8 cellular contexts compared by ENCODE assay signal in the genomic region with DNA sequence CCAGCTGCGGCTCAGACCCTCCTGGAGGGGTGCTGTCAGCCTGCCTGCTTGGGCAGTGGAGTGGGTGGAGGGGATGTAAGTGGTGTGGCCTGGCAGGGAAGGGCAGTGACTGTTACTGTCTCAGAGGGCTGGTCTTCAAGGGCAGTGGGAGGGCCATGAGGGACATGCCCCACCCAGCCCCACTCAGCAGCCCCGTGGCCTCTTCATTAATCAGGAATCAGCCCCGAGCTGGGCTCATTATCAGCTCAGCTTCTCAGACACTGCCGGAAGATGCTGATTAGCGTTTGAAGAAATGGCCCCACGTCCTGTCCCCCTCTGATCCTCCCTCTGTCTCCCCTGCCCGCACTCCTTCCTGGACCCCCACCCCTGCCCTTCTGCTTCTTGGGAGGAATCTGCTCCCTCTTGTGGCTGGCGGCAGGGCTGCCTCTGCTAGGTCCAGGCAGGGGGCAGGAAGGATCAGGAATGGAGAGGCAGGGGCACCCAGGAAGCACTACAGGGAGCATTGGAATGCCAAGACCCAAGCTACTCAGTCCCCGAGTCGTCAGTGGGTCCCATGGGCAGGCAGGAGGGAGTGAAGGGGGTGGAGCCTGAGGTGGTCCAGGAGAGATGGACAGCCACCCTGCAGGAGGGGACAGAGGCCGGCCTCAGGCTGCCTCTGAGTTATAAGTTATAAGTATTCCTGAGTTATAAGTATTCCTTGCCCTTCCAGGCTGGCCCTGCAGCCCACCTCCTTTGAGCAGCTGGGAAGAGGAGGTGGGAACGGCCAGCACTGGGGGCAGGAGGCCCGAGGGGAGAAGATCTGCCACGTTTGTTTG.
DNase-seq lines count a peak whose midpoint lies in the region; ATAC-seq and TF ChIP-seq lines count a peak whose summit lies in the region.

No MANE protein-coding gene starts in this region.

- no peaks in the 10 kb centered on the region for H3K4me1 ChIP-seq in MM.1S (ENCODE audit: low read length)

- DNase-seq in NCI-H2171 treated with DMSO at 0.1 percent for 48 hours (lab: John Stamatoyannopoulos, UW) (peak; percentile 44), NCI-H2171 (lab: John Stamatoyannopoulos, UW) (no peak), MM.1S (no peak), astrocyte of the hippocampus (ENCODE audit: low read depth, low spot score) (peak; percentile 80), kidney glomerular epithelial cell (lab: John Stamatoyannopoulos, UW) (peak; percentile 32), cerebellar nuclear complex (lab: John Stamatoyannopoulos, UW) (no peak)
- no peak for DNase-seq in activated CD4-positive, alpha-beta T cell treated with anti-CD3 and anti-CD28 coated beads, Interleukin-2, amount 50 U/mL, for 48 hours

- no peak overlapping the region for H3K27ac ChIP-seq in MM.1S (ENCODE audit: low read length)

- no peaks in the 10 kb centered on the region for H3K9me2 ChIP-seq in MM.1S (replicated peaks; ENCODE audit: insufficient read depth, low read length)

- H3K79me2 ChIP-seq in MM.1S (ENCODE audit: low read length) = no peaks in the 10 kb centered on the region

- no peak overlapping the region for H2AFZ ChIP-seq in MM.1S (ENCODE audit: low read length)

- H3K27me3 ChIP-seq in MM.1S (replicated peaks; ENCODE audit: insufficient read depth, low read length) = peaks cover 100% of the 10 kb centered on the region

- no peaks in the 10 kb centered on the region for H3F3A ChIP-seq in MM.1S (ENCODE audit: insufficient read depth, low read length)

- no peak overlapping the region for H3K4me2 ChIP-seq in MM.1S (ENCODE audit: low read depth, low read length)

- no peaks in the 10 kb centered on the region for H3K9me3 ChIP-seq in MM.1S (replicated peaks; ENCODE audit: insufficient read depth, low read length)

- H3K4me3 ChIP-seq in MM.1S (ENCODE audit: low read length) = no peak overlapping the region

- no peaks in the 10 kb centered on the region for H4K20me1 ChIP-seq in MM.1S (ENCODE audit: insufficient read depth, low read length)

- H3K9ac ChIP-seq in MM.1S (ENCODE audit: low read length) = no peak overlapping the region

- H3K36me3 ChIP-seq in MM.1S (replicated peaks; ENCODE audit: insufficient read depth, low read length) = no peaks in the 10 kb centered on the region

- peak; percentile 37 for TF ChIP-seq CTCF in MM.1S (IDR thresholded peaks at IDR 0.05; ENCODE audit: low read length)

- no peak for ATAC-seq in GM21390 (IDR thresholded peaks at IDR 0.05; ENCODE audit: unreplicated experiment)

Comparison
In these comparisons a context has a peak if more than half of its experiments do, and no peak if none do; other contexts are left out.
1. DNase-seq: peak in NCI-H2171 treated with DMSO at 0.1 percent for 48 hours (single experiment), astrocyte of the hippocampus (single experiment) and kidney glomerular epithelial cell (single experiment); none in NCI-H2171 (single experiment), MM.1S (single experiment), activated CD4-positive, alpha-beta T cell treated with anti-CD3 and anti-CD28 coated beads, Interleukin-2, amount 50 U/mL, for 48 hours (0 of 2) and cerebellar nuclear complex (0 of 2).